8 cellular contexts compared by ENCODE assay signal in the genomic region with DNA sequence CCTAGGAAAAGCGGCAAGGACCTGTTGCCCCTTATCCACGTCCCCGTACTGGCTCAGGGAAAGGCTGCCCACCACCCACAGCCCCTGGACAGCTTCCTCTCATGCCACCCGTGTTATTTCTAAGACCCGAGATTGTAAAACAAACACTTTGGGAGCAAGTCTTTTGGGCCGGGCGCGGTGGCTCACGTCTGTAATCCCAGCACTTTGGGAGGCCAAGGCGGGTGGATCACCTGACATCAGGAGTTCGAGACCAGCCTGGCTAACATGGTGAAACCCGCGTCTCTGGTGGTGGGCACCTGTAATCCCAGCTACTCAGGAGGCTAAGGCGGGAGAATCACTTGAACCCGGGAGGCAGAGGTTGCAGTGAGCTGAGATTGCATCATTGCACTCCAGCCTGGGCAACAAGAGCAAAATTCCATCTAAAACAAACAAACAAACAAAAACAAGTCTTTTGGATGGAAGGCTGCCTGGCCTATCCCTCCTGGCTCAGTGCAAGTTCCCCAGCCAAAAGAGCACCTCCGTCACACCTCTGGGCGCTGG. TPM values are rescaled to one million over a fixed set of nuclear protein-coding genes. Genes with fewer than 3 reads are reported as not detected.
DNase-seq lines count a peak whose midpoint lies in the region; FAIRE-seq and TF ChIP-seq lines count a peak whose summit lies in the region.
"Not testable (repeated sequence)": the region's sequence is repeated elsewhere in the genome, so short reads cannot be mapped to it uniquely, and the experiment has no call there.

No MANE protein-coding gene starts in this region.

- not testable (repeated sequence) for FAIRE-seq in astrocyte (lab: Jason Lieb, UNC); keratinocyte (lab: Jason Lieb, UNC)

- intact Hi-C loops in esophagus muscularis mucosa (cut with DNase I): not testable (repeated sequence)

- H3K27ac Mint-ChIP-seq in astrocyte (ENCODE audit: unreplicated experiment): not testable (repeated sequence)

- dilution Hi-C loops in keratinocyte (cut with MboI; ENCODE audit: extremely low pct_ligation_motif_present, low sequenced_read_pairs): not testable (repeated sequence)

- H3K79me2 ChIP-seq in astrocyte (ENCODE audit: insufficient read depth, low read length); keratinocyte (ENCODE audit: control insufficient read depth, insufficient read depth, low read length); osteoblast (ENCODE audit: insufficient read depth, low read length): not testable (repeated sequence)

- not testable (repeated sequence) for H3K9me1 ChIP-seq in keratinocyte (ENCODE audit: control insufficient read depth, extremely low read depth, insufficient read depth, low read length)

- H3K9ac ChIP-seq in HUES64 (ENCODE audit: low read depth, low read length) (peak overlapping the region; percentile 43; the same call in 1 of the 2 replicates), astrocyte (ENCODE audit: low read length) (peak overlapping the region; percentile 49)
- not testable (repeated sequence) for H3K9ac ChIP-seq in keratinocyte (ENCODE audit: control insufficient read depth, extremely low read depth, insufficient read depth, low read length)

- not testable (repeated sequence) for TF ChIP-seq POLR2A in esophagus muscularis mucosa (IDR thresholded peaks at IDR 0.05; ENCODE audit: low read depth); suprapubic skin (IDR thresholded peaks at IDR 0.05)

- not testable (repeated sequence) for DNase-seq in BJ (ENCODE audit: low read depth); astrocyte (ENCODE audit: low read depth); esophagus muscularis mucosa (ENCODE audit: extremely low spot score); keratinocyte (ENCODE audit: low read depth, low spot score); osteoblast (ENCODE audit: insufficient read length, low spot score, missing footprints); suprapubic skin (ENCODE audit: low spot score in 2 of 2)

- H3K4me1 Mint-ChIP-seq in astrocyte (ENCODE audit: low read depth, unreplicated experiment): not testable (repeated sequence)

- not testable (repeated sequence) for H3K4me1 ChIP-seq in HUES64 (ENCODE audit: insufficient read depth, low read length); astrocyte (ENCODE audit: insufficient read depth, low read length); keratinocyte (ENCODE audit: control insufficient read depth, extremely low read depth, insufficient read depth, low read length); osteoblast (ENCODE audit: insufficient read depth, low read length)
- H3K4me1 ChIP-seq in esophagus muscularis mucosa: peaks cover 9 to 17% (median 12%) of the 10 kb centered on the region in 4 donors
- peaks cover 14% of the 10 kb centered on the region for H3K4me1 ChIP-seq in suprapubic skin

- WGBS in HUES64: 68% methylated on average over 17 of the region's 17 CpGs
- 64% methylated on average over 3 of the region's 17 CpGs for WGBS in esophagus muscularis mucosa
- WGBS in suprapubic skin: 77% methylated on average over 6 of the region's 17 CpGs

- peak overlapping the region; percentile 68 for H3K4me3 Mint-ChIP-seq in astrocyte (ENCODE audit: unreplicated experiment)

- not testable (repeated sequence) for H3K36me3 ChIP-seq in BJ (ENCODE audit: control insufficient read depth, insufficient read depth, low read length); HUES64 (ENCODE audit: insufficient read depth, low read length); astrocyte (ENCODE audit: insufficient read depth, low read length); esophagus muscularis mucosa; osteoblast (ENCODE audit: insufficient read depth, low read length); suprapubic skin
- peaks cover 32% of the 10 kb centered on the region in 2 experiments for H3K36me3 ChIP-seq in keratinocyte (ENCODE audit: control insufficient read depth in 2 of 2, extremely low read depth in 1 of 2, insufficient read depth in 2 of 2, low read length in 2 of 2)

- not testable (repeated sequence) for H3K9me3 Mint-ChIP-seq in astrocyte (ENCODE audit: unreplicated experiment)

- H3K9me3 ChIP-seq in HUES64 (ENCODE audit: insufficient read depth, low read depth, low read length); astrocyte (ENCODE audit: insufficient read depth, low read depth, low read length); esophagus muscularis mucosa; keratinocyte (ENCODE audit: control insufficient read depth, low read depth, low read length); osteoblast (ENCODE audit: low read depth, low read length); suprapubic skin: not testable (repeated sequence)

- POLR2A ChIA-PET in BJ (lab: Charles Lee): interaction anchor here (0.6 kb wide), 1 partner anchor 153 kb away, joined by 4 read pairs; no protein-coding TSS in a partner anchor

- H3K27me3 ChIP-seq in BJ (ENCODE audit: control insufficient read depth, insufficient read depth, low read length); astrocyte (ENCODE audit: insufficient read depth, low read length); keratinocyte (ENCODE audit: control insufficient read depth, extremely low read depth, insufficient read depth, low read length); osteoblast (ENCODE audit: insufficient read depth, low read length): not testable (repeated sequence)
- peaks cover 29% of the 10 kb centered on the region for H3K27me3 ChIP-seq in HUES64 (ENCODE audit: insufficient read depth, low read length)
- H3K27me3 ChIP-seq in esophagus muscularis mucosa: peaks cover 0 to 22% (median 6%) of the 10 kb centered on the region in 4 donors
- H3K27me3 ChIP-seq in suprapubic skin: peaks cover 20% of the 10 kb centered on the region

- not testable (repeated sequence) for H3K36me3 Mint-ChIP-seq in astrocyte (ENCODE audit: low read depth, unreplicated experiment)

- CTCF ChIA-PET in BJ (lab: Yijun Ruan, JAX): interaction anchor here (0.6 to 1.7 kb wide), 3 partner anchors 15 to 394 kb away, joined by 3 to 4 read pairs (median 3); no protein-coding TSS in a partner anchor

- peaks cover 31% of the 10 kb centered on the region for H3K27me3 Mint-ChIP-seq in astrocyte (ENCODE audit: low read depth, unreplicated experiment)

- H3K4me3 ChIP-seq in BJ (ENCODE audit: low read depth, low read length) (peak overlapping the region; percentile 48), HUES64 (ENCODE audit: low read length) (peak overlapping the region; percentile 69), WI38 (ENCODE audit: low read depth, low read length) (peak overlapping the region; percentile 48), astrocyte (ENCODE audit: insufficient read depth, low read depth, low read length) (peak overlapping the region; percentile 54), esophagus muscularis mucosa (peak overlapping the region; percentile 52 to 74 (median 57)), keratinocyte (ENCODE audit: control insufficient read depth in 2 of 3, extremely low read depth in 1 of 3, insufficient read depth in 2 of 3, low read depth in 1 of 3, low read length in 3 of 3) (peak overlapping the region in 1 of 3 experiments; percentile 51), osteoblast (ENCODE audit: insufficient read depth, low read length) (peak overlapping the region; percentile 65), suprapubic skin (peak overlapping the region; percentile 49)

- TF ChIP-seq CTCF in BJ (IDR thresholded peaks at IDR 0.05; ENCODE audit: insufficient read depth, low read depth, low read length); WI38 (IDR thresholded peaks at IDR 0.05; ENCODE audit: low read depth, low read length); astrocyte (IDR thresholded peaks at IDR 0.05; ENCODE audit: insufficient read depth, low read depth, low read length); esophagus muscularis mucosa (IDR thresholded peaks at IDR 0.05); keratinocyte (optimal IDR thresholded peaks at IDR 0.05 in 1 of 3, IDR thresholded peaks at IDR 0.05 in 1 of 3, conservative IDR thresholded peaks at IDR 0.05 in 1 of 3; ENCODE audit: extremely low read depth in 1 of 3, insufficient read depth in 2 of 3, low read length in 3 of 3); osteoblast (IDR thresholded peaks at IDR 0.05; ENCODE audit: extremely low read depth, low read depth, low read length); suprapubic skin (IDR thresholded peaks at IDR 0.05): not testable (repeated sequence)

- not testable (repeated sequence) for TF ChIP-seq EP300 in esophagus muscularis mucosa (IDR thresholded peaks at IDR 0.05); suprapubic skin (IDR thresholded peaks at IDR 0.05)

- H2AFZ ChIP-seq in astrocyte (ENCODE audit: low read depth, low read length) (peak overlapping the region; percentile 52), osteoblast (ENCODE audit: low read length) (peak overlapping the region; percentile 83)
- not testable (repeated sequence) for H2AFZ ChIP-seq in keratinocyte (ENCODE audit: control insufficient read depth, low read length)

- H3K27ac ChIP-seq in HUES64 (ENCODE audit: low read depth, low read length); astrocyte (ENCODE audit: low read depth, low read length); keratinocyte (ENCODE audit: control insufficient read depth, insufficient read depth, low read length); osteoblast (ENCODE audit: low read depth, low read length); suprapubic skin: not testable (repeated sequence)
- peak overlapping the region in 3 of 4 donors; percentile 28 to 54 (median 39) for H3K27ac ChIP-seq in esophagus muscularis mucosa (replicated peaks in 1 of 4)

- H3K4me2 ChIP-seq in astrocyte (ENCODE audit: low read length) (peak overlapping the region; percentile 84), keratinocyte (ENCODE audit: control insufficient read depth, extremely low read depth, insufficient read depth, low read depth, low read length) (peak overlapping the region; percentile 59), osteoblast (ENCODE audit: insufficient read depth, low read length) (peak overlapping the region; percentile 69)

- H4K20me1 ChIP-seq in astrocyte (ENCODE audit: insufficient read depth, low read length); keratinocyte (ENCODE audit: control insufficient read depth, extremely low read depth, insufficient read depth, low read length); osteoblast (ENCODE audit: insufficient read depth, low read length): not testable (repeated sequence)

RNA-seq across cellular contexts. Expression of a gene that starts 0.6 kb away (rescaled TPM):
- 1.6 and 3.7 TPM in 2 replicates for polyA plus RNA-seq in BJ (2011; rRNA removed)
- polyA minus RNA-seq in BJ (2011; rRNA and poly(A)+ RNA removed): 1.3 and 1.6 TPM in 2 replicates
- 3.4 TPM for polyA plus RNA-seq in HUES64 (2013, experiment 1 of 2)
- polyA plus RNA-seq in HUES64 (2013, experiment 2 of 2): 5.7 TPM
- total RNA-seq in astrocyte: 2.2 and 2.3 TPM in 2 replicates
- 1 to 10 TPM; 2.0 to 7.3 (median 3.4) TPM for total RNA-seq in esophagus muscularis mucosa
- 0.90 to 1.2 TPM (median 1.1 TPM) in 3 replicates for polyA plus RNA-seq in keratinocyte
- 5.8 TPM for polyA plus RNA-seq in keratinocyte (2011; ENCODE audit: low read depth)
- polyA plus RNA-seq in keratinocyte (2011; cell fraction: cytosol; rRNA removed): 0.40 and 0.81 TPM in 2 replicates
- 3.9 and 4.5 TPM in 2 replicates for polyA plus RNA-seq in keratinocyte (2011; cell fraction: nucleus; rRNA removed)
- polyA plus RNA-seq in keratinocyte (2012; ENCODE audit: low replicate concordance): 1.1 and 2.6 TPM in 2 replicates
- 0.59 to 1.5 TPM (median 1.2 TPM) in 3 replicates for polyA minus RNA-seq in keratinocyte
- 1.7 TPM for polyA minus RNA-seq in keratinocyte (2011; cell fraction: cytosol; rRNA and poly(A)+ RNA removed)
- 2.2 and 2.6 TPM in 2 replicates for polyA minus RNA-seq in keratinocyte (2011; cell fraction: nucleus; rRNA and poly(A)+ RNA removed)
- total RNA-seq in osteoblast: 0.29 and 0.36 TPM in 2 replicates
- total RNA-seq in suprapubic skin: 1 to 10 TPM in 3 of 4 donors, under 1 TPM in 1; 0.76 to 5.6 (median 2.1) TPM

RNA-seq across cellular contexts. Expression of a gene that starts 14.1 kb away (rescaled TPM):
- 1.6 and 3.5 TPM in 2 replicates for polyA plus RNA-seq in BJ (2011; rRNA removed)
- 2.5 TPM in 2 replicates for polyA minus RNA-seq in BJ (2011; rRNA and poly(A)+ RNA removed)
- polyA plus RNA-seq in HUES64 (2013, experiment 1 of 2): 8.2 TPM
- polyA plus RNA-seq in HUES64 (2013, experiment 2 of 2): 8.6 TPM
- 4.0 and 5.9 TPM in 2 replicates for total RNA-seq in astrocyte
- total RNA-seq in esophagus muscularis mucosa: 1 to 10 TPM in 2 of 4 donors, under 1 TPM in 2; 0.42 to 7.2 (median 1.7) TPM
- polyA plus RNA-seq in keratinocyte: 60.8 to 83.8 TPM (median 69.0 TPM) in 3 replicates
- polyA plus RNA-seq in keratinocyte (2011; ENCODE audit: low read depth): 25.6 TPM
- polyA plus RNA-seq in keratinocyte (2011; cell fraction: cytosol; rRNA removed): 47.6 and 72.0 TPM in 2 replicates
- polyA plus RNA-seq in keratinocyte (2011; cell fraction: nucleus; rRNA removed): 163 and 199 TPM in 2 replicates
- polyA plus RNA-seq in keratinocyte (2012; ENCODE audit: low replicate concordance): 39.9 and 102 TPM in 2 replicates
- polyA minus RNA-seq in keratinocyte: 41.1 to 72.9 TPM (median 42.6 TPM) in 3 replicates
- 92.5 TPM for polyA minus RNA-seq in keratinocyte (2011; cell fraction: cytosol; rRNA and poly(A)+ RNA removed)
- polyA minus RNA-seq in keratinocyte (2011; cell fraction: nucleus; rRNA and poly(A)+ RNA removed): 59.7 and 71.6 TPM in 2 replicates
- total RNA-seq in osteoblast: 1.4 and 1.8 TPM in 2 replicates
- total RNA-seq in suprapubic skin: 1 to 10 TPM in 1 of 4 donors, under 1 TPM in 1, not detected in 2; 0.23 to 1.2 TPM

RNA-seq across cellular contexts. Expression of a gene that starts 57.2 kb away (rescaled TPM):
- 581 and 587 TPM in 2 replicates for polyA plus RNA-seq in BJ (2011; rRNA removed)
- 117 and 173 TPM in 2 replicates for polyA minus RNA-seq in BJ (2011; rRNA and poly(A)+ RNA removed)
- polyA plus RNA-seq in HUES64 (2013, experiment 1 of 2): 157 TPM
- 157 TPM for polyA plus RNA-seq in HUES64 (2013, experiment 2 of 2)
- total RNA-seq in astrocyte: 327 and 331 TPM in 2 replicates
- total RNA-seq in esophagus muscularis mucosa: 100 to 1,000 TPM in 2 of 4 donors, 10 to 100 TPM in 2; 86.4 to 126 (median 103) TPM
- polyA plus RNA-seq in keratinocyte: 263 to 281 TPM (median 275 TPM) in 3 replicates
- 37.1 TPM for polyA plus RNA-seq in keratinocyte (2011; ENCODE audit: low read depth)
- polyA plus RNA-seq in keratinocyte (2011; cell fraction: cytosol; rRNA removed): 143 and 150 TPM in 2 replicates
- polyA plus RNA-seq in keratinocyte (2011; cell fraction: nucleus; rRNA removed): 248 and 263 TPM in 2 replicates
- 106 and 206 TPM in 2 replicates for polyA plus RNA-seq in keratinocyte (2012; ENCODE audit: low replicate concordance)
- 161 to 195 TPM (median 171 TPM) in 3 replicates for polyA minus RNA-seq in keratinocyte
- 146 TPM for polyA minus RNA-seq in keratinocyte (2011; cell fraction: cytosol; rRNA and poly(A)+ RNA removed)
- polyA minus RNA-seq in keratinocyte (2011; cell fraction: nucleus; rRNA and poly(A)+ RNA removed): 203 and 262 TPM in 2 replicates
- 291 and 293 TPM in 2 replicates for total RNA-seq in osteoblast
- 100 to 1,000 TPM in 3 of 4 donors, 10 to 100 TPM in 1; 75.9 to 143 (median 125) TPM for total RNA-seq in suprapubic skin
